ENCODE assay signal across 12 cellular contexts in the genomic region with DNA sequence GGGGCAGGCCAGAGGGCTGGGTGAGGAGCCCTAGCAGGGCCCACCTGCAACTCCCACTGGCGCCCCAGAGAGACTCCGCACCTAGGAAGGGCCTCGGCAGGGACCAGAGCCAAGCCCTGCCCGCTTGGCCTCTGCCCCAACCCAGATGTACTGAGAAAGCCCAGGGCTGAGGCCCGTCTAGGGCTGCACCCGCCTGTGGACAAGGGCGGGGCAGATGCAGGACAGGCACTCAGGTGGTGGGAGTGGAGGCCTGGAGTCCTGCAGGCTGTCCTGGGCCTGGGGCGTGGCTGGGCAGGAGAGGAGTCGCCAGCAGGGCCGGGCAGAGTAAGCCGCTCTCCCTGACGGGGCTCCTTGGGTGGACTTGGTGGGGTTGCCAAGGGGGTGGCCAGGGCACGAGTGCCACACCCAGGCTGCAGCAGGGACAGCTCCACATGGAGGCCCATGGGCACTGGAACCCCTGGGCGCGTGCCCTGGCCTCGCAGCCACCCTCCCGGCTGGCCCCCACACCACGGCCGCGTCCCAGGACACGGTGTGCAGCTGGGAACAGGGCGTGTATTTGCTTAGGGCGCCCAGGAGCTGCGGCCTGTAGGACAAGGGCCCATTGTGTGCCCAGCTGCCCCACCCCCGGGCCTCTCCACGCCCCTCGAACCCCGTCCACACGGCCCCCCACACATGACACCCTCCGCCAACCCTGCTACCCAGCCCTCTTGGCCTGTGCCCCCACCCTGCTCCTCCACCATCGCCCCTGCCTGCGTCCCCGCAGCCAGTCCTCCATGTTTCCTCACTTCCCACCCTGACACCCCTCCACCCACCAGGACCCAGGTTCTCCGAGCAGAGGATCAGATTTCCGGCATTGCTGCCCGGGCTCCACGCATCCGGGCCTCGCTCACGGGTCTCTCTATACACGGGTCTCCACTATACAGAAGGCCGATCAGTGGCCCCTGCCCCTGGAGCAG. TPM values are rescaled to one million over a fixed set of nuclear protein-coding genes. Genes with fewer than 3 reads are reported as not detected.
A peak's percentile ranks its signal among the peaks of the same experiment; 100 is the strongest.
DNase-seq lines count a peak whose midpoint lies in the region; ATAC-seq and TF ChIP-seq lines count a peak whose summit lies in the region.
"Had no signal": no experiment of that assay in that cellular context is flagged by ENCODE, and none has a peak within 500 bp of the region (broad histone marks: within the 10 kb centered on the region; RNA-seq: fewer than 3 reads in every experiment).

No MANE protein-coding gene starts in this region.

- H3K9me3 ChIP-seq in BLaER1, result no peaks in the 10 kb centered on the region
- H3K9me3 ChIP-seq in esophagus squamous epithelium, result no peaks in the 10 kb centered on the region
- no peaks in the 10 kb centered on the region for H3K9me3 ChIP-seq in neuronal stem cell (replicated peaks in 1 of 2; ENCODE audit: control insufficient read depth in 2 of 2, insufficient read depth in 1 of 2, low read depth in 1 of 2, low read length in 2 of 2)
- H3K9me3 ChIP-seq: SK-N-SH had no signal

- H4K8ac ChIP-seq in neuronal stem cell (ENCODE audit: low read depth, low read length), result no peak overlapping the region

- no peak overlapping the region for H3K9ac ChIP-seq in BLaER1
- H3K9ac ChIP-seq in neuronal stem cell (ENCODE audit: low read depth, low read length, poor library complexity), result peak overlapping the region; percentile 77
- H3K9ac ChIP-seq: SK-N-SH had no signal

- peak overlapping the region; percentile 83 for H2BK15ac ChIP-seq in neuronal stem cell (ENCODE audit: low read length)

- peak overlapping the region; percentile 66 for H2BK5ac ChIP-seq in neuronal stem cell (ENCODE audit: low read length)

- H3K4me2 ChIP-seq in BLaER1 (peak overlapping the region; percentile 65), neuronal stem cell (ENCODE audit: insufficient read depth, low read length, poor library complexity, severe bottlenecking) (peak overlapping the region; percentile 23)
- H3K4me2 ChIP-seq: SK-N-SH had no signal

- H3K23ac ChIP-seq in neuronal stem cell (ENCODE audit: low read depth, low read length, poor library complexity), result peak overlapping the region; percentile 20

- H2BK120ac ChIP-seq in neuronal stem cell (ENCODE audit: low read depth, low read length), result peak overlapping the region; percentile 81

- H3K4me1 ChIP-seq in BLaER1 (peaks cover 87% of the 10 kb centered on the region), esophagus squamous epithelium (peaks cover 62 to 87% (median 64%) of the 10 kb centered on the region in 3 donors), neuronal stem cell (ENCODE audit: control insufficient read depth in 2 of 2, insufficient read depth in 1 of 2, low read depth in 1 of 2, low read length in 2 of 2) (peaks cover 27 to 47% of the 10 kb centered on the region in 2 donors)

- TF ChIP-seq POLR2A in esophagus squamous epithelium (IDR thresholded peaks at IDR 0.05), result peak in 3 of 4 donors; percentile 6 to 51 (median 32)

- peak overlapping the region; percentile 99 for H2AK5ac ChIP-seq in neuronal stem cell (ENCODE audit: low read depth, low read length)

- no peaks in the 10 kb centered on the region for H3K79me1 ChIP-seq in neuronal stem cell (ENCODE audit: low read depth, low read length)

- no peak overlapping the region for H2AFZ ChIP-seq in neuronal stem cell (ENCODE audit: low read length)

- 0 out of 2 replicates have a peak overlapping the region, but pooled peaks have one; percentile 22 for H3K27ac ChIP-seq in BLaER1
- H3K27ac ChIP-seq in esophagus squamous epithelium, result peak overlapping the region; percentile 89 to 94 (median 92)
- H3K27ac ChIP-seq in neuronal stem cell (replicated peaks; ENCODE audit: low read length), result no peak overlapping the region

- H3K27me3 ChIP-seq in BLaER1 (no peaks in the 10 kb centered on the region), esophagus squamous epithelium (no peaks in the 10 kb centered on the region), neuronal stem cell (ENCODE audit: control insufficient read depth in 3 of 3, insufficient read depth in 3 of 3, low read depth in 1 of 3, low read length in 3 of 3) (no peaks in the 10 kb centered on the region)

- intact Hi-C loops in esophagus squamous epithelium (cut with DNase I), result no loop called here

- peak overlapping the region; percentile 89 for H3K14ac ChIP-seq in neuronal stem cell (ENCODE audit: low read length)

- H3K4me3 ChIP-seq in BLaER1, result no peak overlapping the region
- peak overlapping the region; percentile 28 to 55 (median 42) for H3K4me3 ChIP-seq in esophagus squamous epithelium
- no peak overlapping the region for H3K4me3 ChIP-seq in neuronal stem cell (ENCODE audit: low read length in 2 of 2)

- H2BK12ac ChIP-seq in neuronal stem cell (ENCODE audit: low read length), result peak overlapping the region; percentile 90

- H4K91ac ChIP-seq in neuronal stem cell (ENCODE audit: low read depth, low read length, poor library complexity), result peak overlapping the region; percentile 92

- WGBS in esophagus squamous epithelium, 2 donors, result 67% methylated on average over 3 to 7 of the region's 42 CpGs
- no CpG with 5 or more reads among the region's 42 CpGs for WGBS in neuronal stem cell (ENCODE audit: extremely low coverage in 2 of 2, insufficient read length in 2 of 2, insufficient replicate concordance in 1 of 2), 2 donors

- H3K18ac ChIP-seq in neuronal stem cell (ENCODE audit: low read length), result peak overlapping the region; percentile 83

- peak; percentile 23 for DNase-seq in NCI-H2196 treated with DMSO at 0.1 percent for 48 hours (lab: John Stamatoyannopoulos, UW; ENCODE audit: unreplicated experiment)
- no peak for DNase-seq in esophagus squamous epithelium (lab: John Stamatoyannopoulos, UW)
- no peak for DNase-seq in neuronal stem cell (ENCODE audit: low spot score)
- no peak for DNase-seq in NCI-H524 treated with DMSO at 0.1 percent for 48 hours (lab: John Stamatoyannopoulos, UW)
- DNase-seq: activated CD4-positive, alpha-beta T cell treated with anti-CD3 and anti-CD28 coated beads for 36 hours; hypothalamus; NCI-H774; SK-N-SH had no signal

- ATAC-seq in HG02610 (IDR thresholded peaks at IDR 0.05; ENCODE audit: unreplicated experiment), result no peak
- no peak for ATAC-seq in GM21619 (IDR thresholded peaks at IDR 0.05; ENCODE audit: unreplicated experiment)
- ATAC-seq in HG03432 (IDR thresholded peaks at IDR 0.05; ENCODE audit: unreplicated experiment), result no peak
- ATAC-seq: activated CD4-positive, alpha-beta T cell treated with anti-CD3 and anti-CD28 coated beads for 36 hours had no signal

- peak overlapping the region; percentile 66 for H3K4ac ChIP-seq in neuronal stem cell (ENCODE audit: low read length)

- no peaks in the 10 kb centered on the region for H4K20me1 ChIP-seq in BLaER1

- no peak for TF ChIP-seq CTCF in esophagus squamous epithelium (IDR thresholded peaks at IDR 0.05)

- no peaks in the 10 kb centered on the region for H3K36me3 ChIP-seq in BLaER1
- H3K36me3 ChIP-seq in esophagus squamous epithelium, result no peaks in the 10 kb centered on the region
- no peaks in the 10 kb centered on the region for H3K36me3 ChIP-seq in neuronal stem cell (replicated peaks in 1 of 2; ENCODE audit: control insufficient read depth in 2 of 2, insufficient read depth in 2 of 2, low read length in 2 of 2)

RNA-seq across cellular contexts. Expression of a gene that starts 11.3 kb away (rescaled TPM):
- total RNA-seq in esophagus squamous epithelium, result 10 to 100 TPM; 43.8 to 75.7 (median 52.1) TPM
- polyA plus RNA-seq in neuronal stem cell (2013, experiment 1 of 2), result 38.0 TPM
- polyA plus RNA-seq in neuronal stem cell (2013, experiment 2 of 2), result 37.0 TPM

RNA-seq across cellular contexts. Expression of a gene that starts 30.8 kb away (rescaled TPM):
- total RNA-seq in esophagus squamous epithelium, result 10 to 100 TPM; 22.7 to 45.7 (median 35.5) TPM
- 12.6 TPM for polyA plus RNA-seq in neuronal stem cell (2013, experiment 1 of 2)
- 12.2 TPM for polyA plus RNA-seq in neuronal stem cell (2013, experiment 2 of 2)

RNA-seq across cellular contexts. Expression of a gene that starts 31.0 kb away (rescaled TPM):
- 10 to 100 TPM; 12.8 to 16.6 (median 13.0) TPM for total RNA-seq in esophagus squamous epithelium
- polyA plus RNA-seq in neuronal stem cell (2013, experiment 1 of 2), result 9.3 TPM
- polyA plus RNA-seq in neuronal stem cell (2013, experiment 2 of 2), result 9.1 TPM

Comparison
In these comparisons a context has a peak if more than half of its experiments do, and no peak if none do; other contexts are left out.
1. H3K4me3 ChIP-seq: peak in esophagus squamous epithelium (4 of 4); none in BLaER1 (single experiment) and neuronal stem cell (0 of 2).